Comparison of ENCODE assay signal across 21 cellular contexts in the genomic region with DNA sequence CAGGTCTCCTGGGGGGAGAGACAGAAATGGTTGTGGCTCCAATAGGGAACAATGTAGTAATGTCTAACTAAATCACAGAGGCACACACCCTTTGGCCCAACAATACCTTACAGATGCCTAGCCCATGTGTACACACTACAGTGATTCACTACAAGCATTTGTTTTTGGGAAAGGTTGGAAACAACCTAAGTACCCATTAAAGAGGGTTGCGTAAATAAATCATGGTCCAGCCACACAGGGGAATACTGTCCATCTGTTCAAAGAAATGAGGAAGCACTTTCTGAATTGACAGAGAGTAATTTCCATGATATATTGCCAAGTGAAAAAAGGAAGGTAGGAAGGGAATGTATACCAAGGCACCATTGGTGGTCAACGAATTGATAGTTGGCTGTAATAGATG. TPM values are rescaled to one million over a fixed set of nuclear protein-coding genes. Genes with fewer than 3 reads are reported as not detected.
"Had no signal": no experiment of that assay in that cellular context is flagged by ENCODE, and none has a peak within 500 bp of the region (broad histone marks: within the 10 kb centered on the region; RNA-seq: fewer than 3 reads in every experiment).

No MANE protein-coding gene starts in this region.

- H3K9me3 ChIP-seq: thyroid gland had no signal

- H3K27ac Mint-ChIP-seq: activated naive CD8-positive, alpha-beta T cell treated with anti-CD3 and anti-CD28 coated beads, Interleukin-2, amount 10 ng/mL, durations not matched to agents 7 days and 5 days; dendritic cell treated with granulocyte-macrophage colony-stimulating factor and Interleukin-4, amounts not matched to agents 40 ng/mL and 50 ng/mL, for 4 days; memory B cell; natural killer cell treated with Interleukin-12 subunit alpha and Interleukin-12 subunit beta and Interleukin-15 and Interleukin-18, amount 100 ng/mL, for 72 hours; stimulated activated naive B cell treated with anti-CD40 and anti-IgM and Interleukin-4, amounts not matched to agents 10 μg/mL and 1 μg/mL and 100 μg/mL, for 72 hours had no signal

- H3K4me3 Mint-ChIP-seq: activated naive CD8-positive, alpha-beta T cell treated with anti-CD3 and anti-CD28 coated beads, Interleukin-2, amount 10 ng/mL, durations not matched to agents 7 days and 5 days; dendritic cell treated with granulocyte-macrophage colony-stimulating factor and Interleukin-4, amounts not matched to agents 40 ng/mL and 50 ng/mL, for 4 days; memory B cell; natural killer cell treated with Interleukin-12 subunit alpha and Interleukin-12 subunit beta and Interleukin-15 and Interleukin-18, amount 100 ng/mL, for 72 hours; stimulated activated naive B cell treated with anti-CD40 and anti-IgM and Interleukin-4, amounts not matched to agents 10 μg/mL and 1 μg/mL and 100 μg/mL, for 72 hours had no signal

- DNase-seq: activated CD4-positive, alpha-beta T cell treated with anti-CD3 and anti-CD28 coated beads, Interleukin-2, amount 50 U/mL, for 1 hour; activated CD8-positive, alpha-beta memory T cell treated with anti-CD3 and anti-CD28 coated beads for 24 hours; activated gamma-delta T cell treated with Interleukin-2 at 50 U/mL for 16 hours; activated naive CD8-positive, alpha-beta T cell treated with anti-CD3 and anti-CD28 coated beads, Interleukin-2, amount 10 ng/mL, durations not matched to agents 7 days and 5 days; anterior cingulate cortex; brain microvascular endothelial cell; cerebellar nuclear complex; effector memory CD4-positive, alpha-beta T cell; islet precursor cell; stimulated activated CD4-positive, alpha-beta T cell treated with anti-CD3 and anti-CD28 coated beads, Interleukin-4, amount 100 ng/mL, for 1 hour; stimulated activated naive B cell treated with anti-CD40 and anti-IgM and Interleukin-4, amounts not matched to agents 10 μg/mL and 1 μg/mL and 100 μg/mL, for 72 hours; T-helper 2 cell; thyroid gland had no signal

- ATAC-seq: activated CD4-positive, CD25-positive, alpha-beta regulatory T cell treated with anti-CD3 and anti-CD28 coated beads, Interleukin-2, amount 50 U/mL, for 24 hours; gastroesophageal sphincter; left lobe of liver; natural killer cell treated with Interleukin-12 subunit alpha and Interleukin-12 subunit beta and Interleukin-15 and Interleukin-18, amount 100 ng/mL, for 72 hours; stimulated activated naive B cell treated with anti-CD40 and anti-IgM and Interleukin-4, amounts not matched to agents 10 μg/mL and 1 μg/mL and 100 μg/mL, for 72 hours had no signal

- H3K36me3 ChIP-seq: brain microvascular endothelial cell, gastroesophageal sphincter, thyroid gland had no signal

- H3K4me1 ChIP-seq: gastroesophageal sphincter, thyroid gland had no signal

- H3K27me3 ChIP-seq: brain microvascular endothelial cell, thyroid gland had no signal

- H3K36me3 Mint-ChIP-seq: activated naive CD8-positive, alpha-beta T cell treated with anti-CD3 and anti-CD28 coated beads, Interleukin-2, amount 10 ng/mL, durations not matched to agents 7 days and 5 days; memory B cell; natural killer cell treated with Interleukin-12 subunit alpha and Interleukin-12 subunit beta and Interleukin-15 and Interleukin-18, amount 100 ng/mL, for 72 hours; stimulated activated naive B cell treated with anti-CD40 and anti-IgM and Interleukin-4, amounts not matched to agents 10 μg/mL and 1 μg/mL and 100 μg/mL, for 72 hours had no signal

- H3K9me3 Mint-ChIP-seq: natural killer cell treated with Interleukin-12 subunit alpha and Interleukin-12 subunit beta and Interleukin-15 and Interleukin-18, amount 100 ng/mL, for 72 hours had no signal

- H3K27ac ChIP-seq: brain microvascular endothelial cell, gastroesophageal sphincter, thyroid gland had no signal

- FAIRE-seq: urothelium cell line had no signal

- H3K4me1 Mint-ChIP-seq: memory B cell had no signal

- H3K4me3 ChIP-seq: gastroesophageal sphincter, thyroid gland had no signal

RNA-seq across cellular contexts. Expression of a gene that starts 30.3 kb away (rescaled TPM):
- total RNA-seq: activated naive CD8-positive, alpha-beta T cell treated with anti-CD3 and anti-CD28 coated beads, Interleukin-2, amount 10 ng/mL, durations not matched to agents 7 days and 5 days; epithelial cell of proximal tubule; gastroesophageal sphincter had no signal
